8 cellular contexts compared by ENCODE assay signal in the genomic region with DNA sequence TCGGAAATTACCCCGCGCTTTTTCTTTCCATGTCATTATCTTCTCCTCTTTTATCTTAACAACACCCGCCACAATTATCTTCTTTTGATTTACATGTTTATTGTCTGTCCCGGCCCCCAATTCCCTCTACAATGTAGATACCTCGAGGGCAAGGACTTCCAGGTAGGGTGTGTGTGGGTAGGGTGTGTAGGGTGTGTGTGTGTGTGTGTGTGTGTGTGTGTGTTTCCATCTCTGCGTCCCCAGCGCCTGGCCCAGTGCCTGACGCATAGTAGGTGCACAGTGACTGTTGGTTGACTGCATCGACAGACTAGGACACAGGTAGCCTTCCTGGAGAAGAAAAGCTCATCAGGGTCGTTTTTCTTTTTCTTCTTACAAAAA.
DNase-seq lines count a peak whose midpoint lies in the region; ATAC-seq and TF ChIP-seq lines count a peak whose summit lies in the region.

No MANE protein-coding gene starts in this region.

- H3K4me3 ChIP-seq in SK-N-SH (ENCODE audit: low read depth in 2 of 2, low read length in 1 of 2) (peak overlapping the region; percentile 62 to 65; a peak in 3 of 4 replicates), mesenchymal stem cell (ENCODE audit: insufficient read depth in 1 of 2, low read depth in 1 of 2, low read length in 2 of 2) (peak overlapping the region; percentile 72 to 84), transverse colon (peak overlapping the region; percentile 66 to 80 (median 74))

- no peak for TF ChIP-seq POLR2A in transverse colon (IDR thresholded peaks at IDR 0.05)

- no peak overlapping the region for H2BK120ac ChIP-seq in mesenchymal stem cell (ENCODE audit: low read depth, low read length)

- H3K14ac ChIP-seq in mesenchymal stem cell (ENCODE audit: low read length in 2 of 2): no peak overlapping the region

- TF ChIP-seq EP300 in SK-N-SH (IDR thresholded peaks at IDR 0.05; ENCODE audit: borderline replicate concordance in 1 of 2, low read depth in 1 of 2, low read length in 1 of 2) (no peak), transverse colon (IDR thresholded peaks at IDR 0.05; ENCODE audit: low read depth) (no peak)

- no peak overlapping the region for H4K8ac ChIP-seq in mesenchymal stem cell (ENCODE audit: low read length)

- peaks cover 24% of the 10 kb centered on the region for H3K4me1 Mint-ChIP-seq in chondrocyte (ENCODE audit: low read depth)
- H3K4me1 Mint-ChIP-seq in activated naive CD4-positive, alpha-beta T cell treated with anti-CD3 and anti-CD28 coated beads, Interleukin-2, amount 10 ng/mL, durations not matched to agents 7 days and 5 days: no peaks in the 10 kb centered on the region

- H3K36me3 Mint-ChIP-seq in chondrocyte (ENCODE audit: low read depth): no peaks in the 10 kb centered on the region
- no peaks in the 10 kb centered on the region for H3K36me3 Mint-ChIP-seq in activated naive CD4-positive, alpha-beta T cell treated with anti-CD3 and anti-CD28 coated beads, Interleukin-2, amount 10 ng/mL, durations not matched to agents 7 days and 5 days

- H3K4me2 ChIP-seq in SK-N-SH (peak overlapping the region; percentile 92), mesenchymal stem cell (ENCODE audit: low read length, poor library complexity, severe bottlenecking) (peak overlapping the region; percentile 100)

- H3K36me3 ChIP-seq in SK-N-SH (replicated peaks in 1 of 2; ENCODE audit: control insufficient read depth in 1 of 2, insufficient read depth in 2 of 2, low read length in 1 of 2): no peaks in the 10 kb centered on the region
- H3K36me3 ChIP-seq in mesenchymal stem cell (ENCODE audit: control insufficient read depth in 1 of 2, insufficient read depth in 2 of 2, low read depth in 1 of 2, low read length in 2 of 2): no peaks in the 10 kb centered on the region
- H3K36me3 ChIP-seq in transverse colon: no peaks in the 10 kb centered on the region

- H3F3A ChIP-seq in SK-N-SH (replicated peaks; ENCODE audit: insufficient read depth): peaks cover 3% of the 10 kb centered on the region

- POLR2A ChIA-PET in SK-N-SH (lab: Yijun Ruan, JAX): interaction anchor here (1.0 to 3.7 kb wide), 3 partner anchors 74 to 103 kb away, joined by 3 to 20 read pairs (median 3); partner anchors contain the start of gene UCHL1
- POLR2A ChIA-PET in HEK293T (lab: Yijun Ruan, JAX): interaction anchor here (0.8 to 2.4 kb wide), 6 partner anchors 10 to 78 kb away, joined by 3 to 10 read pairs (median 6); no protein-coding TSS in a partner anchor

- intact Hi-C loops in transverse colon (cut with DNase I; ENCODE audit: low total_unique reads): no loop called here

- H4K20me1 ChIP-seq in SK-N-SH (ENCODE audit: insufficient read depth): no peaks in the 10 kb centered on the region

- TF ChIP-seq CTCF in SK-N-SH (IDR thresholded peaks at IDR 0.05): no peak
- TF ChIP-seq CTCF in chondrocyte (IDR thresholded peaks at IDR 0.05): no peak
- no peak for TF ChIP-seq CTCF in transverse colon (IDR thresholded peaks at IDR 0.05)

- no peak for TF ChIP-seq RAD21 in SK-N-SH (IDR thresholded peaks at IDR 0.05; ENCODE audit: low read length)

- no peak overlapping the region for H3K9ac ChIP-seq in SK-N-SH
- H3K9ac ChIP-seq in mesenchymal stem cell (ENCODE audit: low read length): no peak overlapping the region

- peak overlapping the region in 1 of 2 experiments; percentile 9 for H3K18ac ChIP-seq in mesenchymal stem cell (ENCODE audit: low read depth in 1 of 2, low read length in 2 of 2)

- no peak overlapping the region for H2AK5ac ChIP-seq in mesenchymal stem cell (ENCODE audit: low read length, severe bottlenecking)

- H2AFZ ChIP-seq in SK-N-SH (ENCODE audit: low read depth) (no peak overlapping the region; the same call in 1 of the 2 replicates), mesenchymal stem cell (ENCODE audit: low read depth, low read length) (no peak overlapping the region)

- H2BK12ac ChIP-seq in mesenchymal stem cell (ENCODE audit: low read length in 2 of 2): peak overlapping the region in 1 of 2 experiments; percentile 69

- peaks cover 10% of the 10 kb centered on the region for H3K27me3 Mint-ChIP-seq in chondrocyte (ENCODE audit: low read depth)
- peaks cover 54% of the 10 kb centered on the region for H3K27me3 Mint-ChIP-seq in activated naive CD4-positive, alpha-beta T cell treated with anti-CD3 and anti-CD28 coated beads, Interleukin-2, amount 10 ng/mL, durations not matched to agents 7 days and 5 days

- DNase-seq in SK-N-SH (no peak), chondrocyte (ENCODE audit: low spot score) (no peak), mesenchymal stem cell (no peak), transverse colon (no peak), pons (ENCODE audit: low spot score) (no peak), HEK293T (ENCODE audit: extremely low spot score) (no peak)
- DNase-seq in activated naive CD4-positive, alpha-beta T cell treated with anti-CD3 and anti-CD28 coated beads, Interleukin-2, amount 10 ng/mL, durations not matched to agents 7 days and 5 days: no peak

- peak overlapping the region; percentile 42 to 97; a peak in 3 of 4 replicates for H3K27ac ChIP-seq in SK-N-SH (ENCODE audit: low read depth in 2 of 2, low read length in 1 of 2)
- H3K27ac ChIP-seq in mesenchymal stem cell (ENCODE audit: low read length, poor library complexity, severe bottlenecking): no peak overlapping the region
- peak overlapping the region in 3 of 4 donors; percentile 64 to 74 (median 69) for H3K27ac ChIP-seq in transverse colon

- H3K9me3 ChIP-seq in SK-N-SH (no peaks in the 10 kb centered on the region), mesenchymal stem cell (ENCODE audit: control insufficient read depth, low read length) (no peaks in the 10 kb centered on the region), transverse colon (no peaks in the 10 kb centered on the region)

- H3K27ac Mint-ChIP-seq in chondrocyte (ENCODE audit: unreplicated experiment): no peak overlapping the region
- no peak overlapping the region for H3K27ac Mint-ChIP-seq in activated naive CD4-positive, alpha-beta T cell treated with anti-CD3 and anti-CD28 coated beads, Interleukin-2, amount 10 ng/mL, durations not matched to agents 7 days and 5 days

- no peak overlapping the region for H3K4ac ChIP-seq in mesenchymal stem cell (ENCODE audit: low read depth in 1 of 2, low read length in 2 of 2)

- H4K91ac ChIP-seq in mesenchymal stem cell (ENCODE audit: low read length): no peak overlapping the region

- H3K27me3 ChIP-seq in SK-N-SH (ENCODE audit: insufficient read depth) (peaks cover 23% of the 10 kb centered on the region; the same call in 1 of the 2 replicates), mesenchymal stem cell (ENCODE audit: control insufficient read depth in 1 of 2, insufficient read depth in 1 of 2, low read length in 2 of 2) (peaks cover 13 to 43% of the 10 kb centered on the region in 2 experiments), transverse colon (peaks cover 6% of the 10 kb centered on the region)

- H3K23ac ChIP-seq in mesenchymal stem cell (ENCODE audit: low read length in 2 of 2): peak overlapping the region in 1 of 2 experiments; percentile 9

- H3K4me1 ChIP-seq in SK-N-SH (ENCODE audit: control insufficient read depth in 1 of 2, insufficient read depth in 2 of 2, low read depth in 1 of 2, low read length in 1 of 2) (peaks cover 0 to 39% of the 10 kb centered on the region in 2 experiments; a peak in 2 of 4 replicates), mesenchymal stem cell (ENCODE audit: control insufficient read depth, insufficient read depth, low read depth, low read length) (peaks cover 15% of the 10 kb centered on the region), transverse colon (peaks cover 0 to 18% (median 9%) of the 10 kb centered on the region in 4 donors)

- CTCF ChIA-PET in SK-N-SH (lab: Yijun Ruan, JAX): interaction anchor here (0.9 to 3.2 kb wide), 12 partner anchors 11 to 302 kb away, joined by 3 to 12 read pairs (median 4); no protein-coding TSS in a partner anchor
- CTCF ChIA-PET in HEK293T (lab: Yijun Ruan, JAX): interaction anchor here (0.6 to 1.6 kb wide), 2 partner anchors 224 to 302 kb away, joined by 3 to 4 read pairs; no protein-coding TSS in a partner anchor
- CTCF ChIA-PET in activated naive CD4-positive, alpha-beta T cell treated with anti-CD3 and anti-CD28 coated beads, Interleukin-2, amount 10 ng/mL, durations not matched to agents 7 days and 5 days (lab: Charles Lee): no interaction called here

- H3K79me2 ChIP-seq in SK-N-SH (ENCODE audit: insufficient read depth): no peaks in the 10 kb centered on the region

- 57% methylated on average over 11 of the region's 11 CpGs for WGBS in SK-N-SH (ENCODE audit: low lambda C conversion rate)
- WGBS in mesenchymal stem cell: 25% methylated on average over 10 of the region's 11 CpGs
- WGBS in transverse colon (ENCODE audit: low coverage in 1 of 2), 2 donors: 46 to 67% methylated on average over 5 to 10 of the region's 11 CpGs

- H2BK15ac ChIP-seq in mesenchymal stem cell (ENCODE audit: low read depth, poor library complexity, severe bottlenecking): no peak overlapping the region

- ATAC-seq in SK-N-SH treated with all-trans-retinoic acid at 6 μM for 48 hours: no peak

- in situ Hi-C loops in transverse colon (cut with MboI; ENCODE audit: low pct_ligation_motif_present in 1 of 4, low pct_unique_long_range_greater_than_20kb in 1 of 4, low sequenced_read_pairs in 3 of 4): no loop called here

- H3K79me1 ChIP-seq in mesenchymal stem cell (replicated peaks; ENCODE audit: low read length, poor library complexity, severe bottlenecking): no peaks in the 10 kb centered on the region

- no peaks in the 10 kb centered on the region for H3K9me2 ChIP-seq in SK-N-SH

- no peak overlapping the region for H2BK5ac ChIP-seq in mesenchymal stem cell (ENCODE audit: low read depth, low read length, poor library complexity, severe bottlenecking)

- H3K9me3 Mint-ChIP-seq in chondrocyte (ENCODE audit: low read depth): no peaks in the 10 kb centered on the region
- no peaks in the 10 kb centered on the region for H3K9me3 Mint-ChIP-seq in activated naive CD4-positive, alpha-beta T cell treated with anti-CD3 and anti-CD28 coated beads, Interleukin-2, amount 10 ng/mL, durations not matched to agents 7 days and 5 days

- H3K4me3 Mint-ChIP-seq in chondrocyte (ENCODE audit: unreplicated experiment): peak overlapping the region; percentile 35
- H3K4me3 Mint-ChIP-seq in activated naive CD4-positive, alpha-beta T cell treated with anti-CD3 and anti-CD28 coated beads, Interleukin-2, amount 10 ng/mL, durations not matched to agents 7 days and 5 days: no peak overlapping the region

TF ChIP-seq in SK-N-SH, 30 proteins besides CTCF, POLR2A, EP300 and RAD21 (continues in another document):
- no peak for TF ChIP-seq FOXM1 (IDR thresholded peaks at IDR 0.05; ENCODE audit: low read depth)
- TF ChIP-seq FOSL2 (IDR thresholded peaks at IDR 0.05; ENCODE audit: borderline replicate concordance, low read depth): no peak

TF ChIP-seq in SK-N-SH treated with all-trans-retinoic acid at 6 μM for 48 hours, 23 proteins besides CTCF, POLR2A, EP300 and RAD21 (continues in another document):
- no peak for TF ChIP-seq ZC3H10 (CRISPR knock-in tag; IDR thresholded peaks at IDR 0.05)
- TF ChIP-seq ZFP3 (CRISPR knock-in tag; IDR thresholded peaks at IDR 0.05): no peak
- TF ChIP-seq ZNF565 (CRISPR knock-in tag; conservative IDR thresholded peaks at IDR 0.05; ENCODE audit: low read depth): no peak

TF ChIP-seq in HEK293T, 16 proteins besides CTCF, POLR2A, EP300 and RAD21 (continues in another document):
- TF ChIP-seq ARNT (IDR thresholded peaks at IDR 0.05): no peak
